ENCODE assay signal across 20 cellular contexts in genomic region chr5:151178779-151179488, GRCh38. TPM values are rescaled to one million over a fixed set of nuclear protein-coding genes. Genes with fewer than 3 reads are reported as not detected.
DNase-seq lines count a peak whose midpoint lies in the region; ATAC-seq, FAIRE-seq and TF ChIP-seq lines count a peak whose summit lies in the region.
"Had no signal": no experiment of that assay in that cellular context is flagged by ENCODE, and none has a peak within 500 bp of the region (broad histone marks: within the 10 kb centered on the region; RNA-seq: fewer than 3 reads in every experiment).

No MANE protein-coding gene starts in this region.

- no peak overlapping the region for H3K27ac ChIP-seq in CD4-positive, CD25-positive, alpha-beta regulatory T cell (ENCODE audit: insufficient read depth, low read length, poor library complexity, severe bottlenecking)
- no peak overlapping the region for H3K27ac ChIP-seq in HEK293 (ENCODE audit: extremely low read depth, low read depth, low read length)
- H3K27ac ChIP-seq: body of pancreas, colonic mucosa had no signal

- H3K36me3 Mint-ChIP-seq in CD4-positive, CD25-positive, alpha-beta regulatory T cell, result peaks cover 46% of the 10 kb centered on the region
- H3K36me3 Mint-ChIP-seq in nephron (ENCODE audit: low read depth), result no peaks in the 10 kb centered on the region

- H3K27me3 ChIP-seq in CD4-positive, CD25-positive, alpha-beta regulatory T cell (ENCODE audit: control insufficient read depth, insufficient read depth, low read length), result no peaks in the 10 kb centered on the region
- H3K27me3 ChIP-seq in bronchial epithelial cell (ENCODE audit: control insufficient read depth, insufficient read depth, low read length), result no peaks in the 10 kb centered on the region
- H3K27me3 ChIP-seq: body of pancreas, colonic mucosa had no signal

- peaks cover 62% of the 10 kb centered on the region for H3K36me3 ChIP-seq in CD4-positive, CD25-positive, alpha-beta regulatory T cell (ENCODE audit: control insufficient read depth, insufficient read depth, low read length)
- H3K36me3 ChIP-seq in HEK293 (ENCODE audit: control insufficient read depth in 2 of 2, insufficient read depth in 1 of 2, low read length in 2 of 2) (peaks cover 0 to 3% of the 10 kb centered on the region in 2 experiments; a peak in 1 of 3 replicates), bronchial epithelial cell (ENCODE audit: control insufficient read depth, insufficient read depth, low read length) (no peaks in the 10 kb centered on the region)
- H3K36me3 ChIP-seq: colonic mucosa had no signal

- no peaks in the 10 kb centered on the region for H3K9me3 Mint-ChIP-seq in CD4-positive, CD25-positive, alpha-beta regulatory T cell
- H3K9me3 Mint-ChIP-seq in nephron, result no peaks in the 10 kb centered on the region
- H3K9me3 Mint-ChIP-seq: activated naive CD8-positive, alpha-beta T cell treated with anti-CD3 and anti-CD28 coated beads, Interleukin-2, amount 10 ng/mL, durations not matched to agents 7 days and 5 days had no signal

- ATAC-seq in CD4-positive, CD25-positive, alpha-beta regulatory T cell (ENCODE audit: low read depth in 2 of 2), result no peak
- ATAC-seq in GM19035 (IDR thresholded peaks at IDR 0.05; ENCODE audit: unreplicated experiment), result no peak
- ATAC-seq in HG02763 (IDR thresholded peaks at IDR 0.05; ENCODE audit: unreplicated experiment), result no peak
- ATAC-seq: body of pancreas had no signal

- no peaks in the 10 kb centered on the region for H3K4me1 ChIP-seq in CD4-positive, CD25-positive, alpha-beta regulatory T cell (ENCODE audit: control insufficient read depth, insufficient read depth, low read length, poor library complexity, severe bottlenecking)
- no peaks in the 10 kb centered on the region for H3K4me1 ChIP-seq in HEK293 (ENCODE audit: control insufficient read depth, insufficient read depth, low read length)
- H3K4me1 ChIP-seq: body of pancreas, Caco-2, colonic mucosa had no signal

- no peaks in the 10 kb centered on the region for H3K27me3 Mint-ChIP-seq in CD4-positive, CD25-positive, alpha-beta regulatory T cell
- no peaks in the 10 kb centered on the region for H3K27me3 Mint-ChIP-seq in nephron (ENCODE audit: low read depth)
- H3K27me3 Mint-ChIP-seq: activated naive CD8-positive, alpha-beta T cell treated with anti-CD3 and anti-CD28 coated beads, Interleukin-2, amount 10 ng/mL, durations not matched to agents 7 days and 5 days had no signal

- POLR2A ChIA-PET in HEK293 (lab: Yijun Ruan, JAX), result no interaction called here

- no peak overlapping the region for H3K4me3 Mint-ChIP-seq in CD4-positive, CD25-positive, alpha-beta regulatory T cell
- H3K4me3 Mint-ChIP-seq in nephron, result no peak overlapping the region
- H3K4me3 Mint-ChIP-seq: activated naive CD8-positive, alpha-beta T cell treated with anti-CD3 and anti-CD28 coated beads, Interleukin-2, amount 10 ng/mL, durations not matched to agents 7 days and 5 days had no signal

- peak; percentile 50 for FAIRE-seq in bronchial epithelial cell (lab: Jason Lieb, UNC)
- FAIRE-seq: H54 had no signal

- H3K4me1 Mint-ChIP-seq in CD4-positive, CD25-positive, alpha-beta regulatory T cell, result peaks cover 0 to 18% (median 11%) of the 10 kb centered on the region in 4 donors
- H3K4me1 Mint-ChIP-seq in nephron, result peaks cover 26% of the 10 kb centered on the region

- TF ChIP-seq CTCF in HEK293 (tag by site-specific recombination; IDR thresholded peaks at IDR 0.05) (no peak), bronchial epithelial cell (IDR thresholded peaks at IDR 0.05; ENCODE audit: insufficient read depth, low read length, severe bottlenecking) (no peak), nephron (IDR thresholded peaks at IDR 0.05; ENCODE audit: unreplicated experiment in 3 of 3) (no peak)

- peak overlapping the region; percentile 62 to 85 (median 67) for H3K27ac Mint-ChIP-seq in CD4-positive, CD25-positive, alpha-beta regulatory T cell
- H3K27ac Mint-ChIP-seq in nephron, result peak overlapping the region in 2 of 3 experiments; percentile 1 to 71
- H3K27ac Mint-ChIP-seq: activated naive CD8-positive, alpha-beta T cell treated with anti-CD3 and anti-CD28 coated beads, Interleukin-2, amount 10 ng/mL, durations not matched to agents 7 days and 5 days had no signal

- H3K9me3 ChIP-seq in CD4-positive, CD25-positive, alpha-beta regulatory T cell (ENCODE audit: control insufficient read depth in 2 of 2, low read length in 2 of 2), result no peaks in the 10 kb centered on the region
- no peaks in the 10 kb centered on the region for H3K9me3 ChIP-seq in HEK293 (ENCODE audit: control insufficient read depth, insufficient read depth, low read depth, low read length)
- H3K9me3 ChIP-seq: body of pancreas, Caco-2, colonic mucosa had no signal

- DNase-seq in CD4-positive, CD25-positive, alpha-beta regulatory T cell, result no peak
- no peak for DNase-seq in bronchial epithelial cell (ENCODE audit: low read depth)
- no peak for DNase-seq in stimulated activated naive CD4-positive, alpha-beta T cell treated with Interleukin-2 at 50 U/mL for 16 hours (lab: John Stamatoyannopoulos, UW)
- DNase-seq in OCI-M2 (lab: John Stamatoyannopoulos, UW; ENCODE audit: unreplicated experiment), result no peak
- DNase-seq: activated CD4-positive, alpha-beta T cell treated with anti-CD3 and anti-CD28 coated beads for 48 hours; activated naive CD8-positive, alpha-beta T cell treated with anti-CD3 and anti-CD28 coated beads, Interleukin-2, amount 10 ng/mL, durations not matched to agents 7 days and 5 days; activated T-cell treated with anti-CD3 and anti-CD28 coated beads, Interleukin-2, amount 50 U/mL, for 1 hour; body of pancreas; colonic mucosa; Kasumi-1; NCI-H1092; NCI-H524; Right ventricle myocardium superior; substantia nigra had no signal

- no peak overlapping the region for H3K4me3 ChIP-seq in CD4-positive, CD25-positive, alpha-beta regulatory T cell (ENCODE audit: low read depth, low read length)
- H3K4me3 ChIP-seq in HEK293 (ENCODE audit: low read depth, low read length), result no peak overlapping the region
- H3K4me3 ChIP-seq in bronchial epithelial cell (ENCODE audit: low read depth, low read length), result no peak overlapping the region
- H3K4me3 ChIP-seq: body of pancreas, colonic mucosa had no signal

- CTCF ChIA-PET in HEK293 (lab: Yijun Ruan, JAX), result interaction anchor here (2.2 kb wide), 1 partner anchor 14 kb away, joined by 10 read pairs; no protein-coding TSS in a partner anchor

TF ChIP-seq in HEK293, 187 proteins besides CTCF, POLR2A, EP300 and RAD21:
- TF ChIP-seq ZNF155 (tag by site-specific recombination; IDR thresholded peaks at IDR 0.05) (no peak), ZNF677 (tag by site-specific recombination; IDR thresholded peaks at IDR 0.05) (peak; percentile 71), SCRT2 (tag by site-specific recombination; IDR thresholded peaks at IDR 0.05) (peak; percentile 20; the same call in 1 of the 2 replicates)

RNA-seq across cellular contexts. Expression of gene ANXA6, which starts 21.4 kb away (rescaled TPM):
- 364 TPM for total RNA-seq in CD4-positive, CD25-positive, alpha-beta regulatory T cell
- polyA plus RNA-seq in CD4-positive, CD25-positive, alpha-beta regulatory T cell, result 100 to 1,000 TPM; 171 to 329 (median 244) TPM
- 1.3 and 11.3 TPM in 2 replicates for total RNA-seq in bronchial epithelial cell

RNA-seq across cellular contexts. Expression of gene CCDC69, which starts 45.0 kb away (rescaled TPM):
- 104 TPM for total RNA-seq in CD4-positive, CD25-positive, alpha-beta regulatory T cell
- polyA plus RNA-seq in CD4-positive, CD25-positive, alpha-beta regulatory T cell, result 10 to 100 TPM; 78.2 to 97.0 (median 87.7) TPM
- total RNA-seq in bronchial epithelial cell, result 0.79 and 1.7 TPM in 2 replicates

Comparison
In these comparisons a context has a peak if more than half of its experiments do, and no peak if none do; other contexts are left out.
1. RNA of gene ANXA6, which starts 21.4 kb away (total RNA-seq): 364 TPM in CD4-positive, CD25-positive, alpha-beta regulatory T cell (single experiment); 1.3 to 11.3 TPM in bronchial epithelial cell; every median in the first group is over 10 times any median in the second.
2. RNA of gene CCDC69, which starts 45.0 kb away (total RNA-seq): 104 TPM in CD4-positive, CD25-positive, alpha-beta regulatory T cell (single experiment); 0.79 to 1.7 TPM in bronchial epithelial cell; every median in the first group is over 10 times any median in the second.